In genomic region chr1:240709676-240710075, GRCh38 we compare ENCODE assay signal across 30 cellular contexts.
"Had no signal": no experiment of that assay in that cellular context is flagged by ENCODE, and none has a peak within 500 bp of the region (broad histone marks: within the 10 kb centered on the region; RNA-seq: fewer than 3 reads in every experiment).

No MANE protein-coding gene starts in this region.

- H3K9me3 ChIP-seq: esophagus squamous epithelium, gastroesophageal sphincter, psoas muscle, sigmoid colon, suprapubic skin, tibial artery had no signal

- H3K27me3 ChIP-seq: esophagus squamous epithelium, gastroesophageal sphincter, sigmoid colon, suprapubic skin, tibial artery had no signal

- H3K36me3 ChIP-seq: esophagus squamous epithelium, gastroesophageal sphincter, sigmoid colon, suprapubic skin, tibial artery had no signal

- H3K79me2 ChIP-seq: parathyroid adenoma had no signal

- DNase-seq: activated CD4-positive, alpha-beta T cell treated with anti-CD3 and anti-CD28 coated beads for 4 hours; activated CD4-positive, alpha-beta T cell treated with anti-CD3 and anti-CD28 coated beads, Interleukin-2, amount 50 U/mL, for 4 hours; activated CD8-positive, alpha-beta memory T cell treated with anti-CD3 and anti-CD28 coated beads for 24 hours; activated effector memory CD4-positive, alpha-beta T cell treated with Interleukin-2 at 50 U/mL for 16 hours; activated naive CD4-positive, alpha-beta T cell treated with Interleukin-2 at 50 U/mL for 16 hours; anterior cingulate cortex; dermis blood vessel endothelial cell; effector CD4-positive, alpha-beta T cell; esophagus squamous epithelium; head of caudate nucleus; hypothalamus; immature natural killer cell; kidney; left colon; mammary epithelial cell; midbrain; naive thymus-derived CD4-positive, alpha-beta T cell; nucleus accumbens; psoas muscle; sigmoid colon; small intestine; stimulated activated CD4-positive, alpha-beta T cell treated with anti-CD3 and anti-CD28 coated beads, Interleukin-15, amount 100 ng/mL, for 24 hours; stimulated activated CD4-positive, alpha-beta T cell treated with anti-CD3 and anti-CD28 coated beads, Interleukin-2, amount 100 ng/mL, for 24 hours; stimulated activated naive CD4-positive, alpha-beta T cell; tibial artery had no signal

- H3K27ac ChIP-seq: gastroesophageal sphincter, parathyroid adenoma, psoas muscle, suprapubic skin, tibial artery had no signal

- FAIRE-seq: bronchial epithelial cell, colon, kidney, small intestine had no signal

- ATAC-seq: gastroesophageal sphincter; left colon; naive thymus-derived CD4-positive, alpha-beta T cell; psoas muscle had no signal

- H3K4me3 ChIP-seq: esophagus squamous epithelium, gastroesophageal sphincter, psoas muscle, sigmoid colon, suprapubic skin, tibial artery had no signal

- H3K4me1 ChIP-seq: parathyroid adenoma, psoas muscle, tibial artery had no signal

- H2AFZ ChIP-seq: parathyroid adenoma had no signal

- H3K9ac ChIP-seq: parathyroid adenoma had no signal
